In genomic region chr1:227775841-227776240, GRCh38 we compare ENCODE assay signal across 1 cellular context.
TF ChIP-seq lines count a peak whose summit lies in the region.

No MANE protein-coding gene starts in this region.

TF ChIP-seq in SK-N-SH, 30 proteins besides CTCF, POLR2A, EP300 and RAD21 (continued from another document):
- TF ChIP-seq RXRA (IDR thresholded peaks at IDR 0.05; ENCODE audit: borderline replicate concordance, low read depth) (no peak), JUND (IDR thresholded peaks at IDR 0.05) (no peak), RFX5 (IDR thresholded peaks at IDR 0.05; ENCODE audit: low read length) (no peak), TCF12 (IDR thresholded peaks at IDR 0.05) (no peak), POLR2AphosphoS5 (IDR thresholded peaks at IDR 0.05; ENCODE audit: low read depth, low read length) (no peak), FOSL2 (IDR thresholded peaks at IDR 0.05; ENCODE audit: borderline replicate concordance, low read depth) (no peak), REST (IDR thresholded peaks at IDR 0.05; ENCODE audit: low read depth, low read length) (no peak), CHD2 (IDR thresholded peaks at IDR 0.05; ENCODE audit: low read length, partially characterized antibody) (no peak), IRF3 (IDR thresholded peaks at IDR 0.05; ENCODE audit: low read depth, low read length) (no peak), TEAD4 (IDR thresholded peaks at IDR 0.05; ENCODE audit: borderline replicate concordance, insufficient read depth) (no peak), USF2 (IDR thresholded peaks at IDR 0.05; ENCODE audit: borderline replicate concordance, low read depth, low read length) (no peak), SMC3 (IDR thresholded peaks at IDR 0.05; ENCODE audit: low read depth, low read length) (no peak)
